ENCODE assay signal across 1 cellular context in genomic region chr9:98974994-98975712, GRCh38.
TF ChIP-seq lines count a peak whose summit lies in the region.

No MANE protein-coding gene starts in this region.

TF ChIP-seq in HepG2, 621 proteins besides CTCF, POLR2A, EP300 and RAD21 (continued from another document):
- TF ChIP-seq THRA (CRISPR knock-in tag; IDR thresholded peaks at IDR 0.05; ENCODE audit: borderline replicate concordance) (0 out of 2 replicates have a peak, but pooled peaks have one; percentile 27), CCAR2 (optimal IDR thresholded peaks at IDR 0.05; ENCODE audit: low read depth, low read length) (no peak), ZNF33B (CRISPR knock-in tag; IDR thresholded peaks at IDR 0.05) (no peak), CEBPZ (IDR thresholded peaks at IDR 0.05; ENCODE audit: low read length) (no peak), GZF1 (CRISPR knock-in tag; IDR thresholded peaks at IDR 0.05) (0 out of 2 replicates have a peak, but pooled peaks have one; percentile 18)
TF ChIP-seq in HepG2: peak in this region for 28.
